ENCODE assay signal across 11 cellular contexts in genomic region chr14:105860615-105861580, GRCh38.
DNase-seq lines count a peak whose midpoint lies in the region; ATAC-seq, FAIRE-seq and TF ChIP-seq lines count a peak whose summit lies in the region.
"Had no signal": no experiment of that assay in that cellular context is flagged by ENCODE, and none has a peak within 500 bp of the region (broad histone marks: within the 10 kb centered on the region; RNA-seq: fewer than 3 reads in every experiment).

No MANE protein-coding gene starts in this region.

- 50% methylated on average over 10 of the region's 22 CpGs for WGBS in right lobe of liver (ENCODE audit: insufficient coverage, low coverage, low lambda C conversion rate, missing lambda C conversion rate)
- 54% methylated on average over 14 of the region's 22 CpGs for WGBS in HepG2 (ENCODE audit: low lambda C conversion rate)
- 84% methylated on average over 22 of the region's 22 CpGs for WGBS in aorta, 2 donors

- H3K4me2 ChIP-seq in HepG2 (ENCODE audit: low read depth, low read length): no peak overlapping the region

- H3K4me1 ChIP-seq in right lobe of liver (no peaks in the 10 kb centered on the region), HepG2 (ENCODE audit: insufficient read depth, low read length) (no peaks in the 10 kb centered on the region), aorta (ENCODE audit: control insufficient read depth in 1 of 2, insufficient read depth in 2 of 2, low read length in 2 of 2) (no peaks in the 10 kb centered on the region)

- H3K4me3 Mint-ChIP-seq in memory B cell: peak overlapping the region; percentile 90

- ATAC-seq in right lobe of liver (no peak), HepG2 (no peak), memory B cell (ENCODE audit: low read depth) (no peak), aorta (ENCODE audit: low FRiP score) (no peak)

- no peaks in the 10 kb centered on the region for H3K79me2 ChIP-seq in HepG2 (ENCODE audit: insufficient read depth, low read length)

- peaks cover 34% of the 10 kb centered on the region for H3K36me3 Mint-ChIP-seq in memory B cell

- H3K27ac ChIP-seq in right lobe of liver (no peak overlapping the region), HepG2 (ENCODE audit: extremely low read length, insufficient read depth, low read length) (no peak overlapping the region), aorta (ENCODE audit: low read depth in 1 of 2, low read length in 2 of 2) (no peak overlapping the region), caudate nucleus (ENCODE audit: low read depth, low read length) (no peak overlapping the region)

- no peaks in the 10 kb centered on the region for H3K9me3 Mint-ChIP-seq in memory B cell

- no peaks in the 10 kb centered on the region for H3K27me3 ChIP-seq in right lobe of liver
- peaks cover 11 to 38% of the 10 kb centered on the region in 2 experiments; a peak in 4 of 5 replicates for H3K27me3 ChIP-seq in HepG2 (ENCODE audit: control insufficient read depth in 1 of 2, insufficient read depth in 2 of 2, low read length in 2 of 2)
- no peaks in the 10 kb centered on the region for H3K27me3 ChIP-seq in aorta (ENCODE audit: control insufficient read depth in 1 of 2, insufficient read depth in 2 of 2, low read length in 1 of 2)

- H3K27me3 Mint-ChIP-seq in memory B cell: no peaks in the 10 kb centered on the region

- TF ChIP-seq CTCF in right lobe of liver (IDR thresholded peaks at IDR 0.05) (no peak), HepG2 (CRISPR knock-in tag; IDR thresholded peaks at IDR 0.05) (no peak)

- TF ChIP-seq EP300 in HepG2 (IDR thresholded peaks at IDR 0.05; ENCODE audit: low read depth in 2 of 2, low read length in 2 of 2) (no peak), HepG2 (CRISPR knock-in tag; IDR thresholded peaks at IDR 0.05; ENCODE audit: borderline replicate concordance) (no peak)

- in situ Hi-C loops in HepG2 (cut with HindIII; ENCODE audit: extremely low pct_ligation_motif_present, low pct_unique_long_range_greater_than_20kb): no loop called here

- intact Hi-C loops in right lobe of liver (cut with DNase I): no loop called here
- intact Hi-C loops in HepG2 (cut with micrococcal nuclease; ENCODE audit: unreplicated experiment): no loop called here
- intact Hi-C loops in aorta (cut with DNase I): no loop called here

- CTCF ChIA-PET in HepG2 (lab: Yijun Ruan, JAX; ENCODE audit: low intra/inter-chr PET ratio, low total read pairs): no interaction called here

- no peaks in the 10 kb centered on the region for H4K20me1 ChIP-seq in HepG2 (ENCODE audit: insufficient read depth, low read length)

- no peak overlapping the region for H3K4me3 ChIP-seq in right lobe of liver
- H3K4me3 ChIP-seq in HepG2 (replicated peaks in 1 of 3; ENCODE audit: insufficient read depth in 1 of 3, low read depth in 2 of 3, low read length in 3 of 3): no peak overlapping the region
- no peak overlapping the region for H3K4me3 ChIP-seq in aorta (ENCODE audit: low read length in 2 of 2)

- H3K27ac Mint-ChIP-seq in memory B cell: peak overlapping the region; percentile 95

- no peak for TF ChIP-seq RAD21 in HepG2 (CRISPR knock-in tag; IDR thresholded peaks at IDR 0.05)

- H3K4me1 Mint-ChIP-seq in memory B cell: peaks cover under 1% of the 10 kb centered on the region

- BruUV-seq in HepG2 (replicated peaks; lab: Mats Ljungman, UMichigan): no TSS peak

- no peak for FAIRE-seq in HepG2 (lab: Jason Lieb, UNC)

- H3K36me3 ChIP-seq in right lobe of liver (no peaks in the 10 kb centered on the region), HepG2 (replicated peaks in 1 of 2; ENCODE audit: control insufficient read depth in 1 of 2, insufficient read depth in 2 of 2, low read length in 2 of 2) (no peaks in the 10 kb centered on the region), aorta (ENCODE audit: control insufficient read depth in 1 of 2, insufficient read depth in 2 of 2, low read length in 1 of 2) (no peaks in the 10 kb centered on the region)

- TF ChIP-seq POLR2A in right lobe of liver (IDR thresholded peaks at IDR 0.05) (no peak), HepG2 (IDR thresholded peaks at IDR 0.05; ENCODE audit: insufficient read depth in 1 of 2, low read depth in 2 of 2, low read length in 2 of 2) (no peak)

- H3K9ac ChIP-seq in HepG2 (ENCODE audit: insufficient read depth, low read depth, low read length): no peak overlapping the region

- DNase-seq in right lobe of liver (peak in 2 of 3 donors; percentile 14 to 26), HepG2 (ENCODE audit: low spot score) (no peak), memory B cell (ENCODE audit: low spot score in 2 of 2) (peak in 1 of 2 donors; percentile 18), aorta (peak; percentile 30 to 50), globus pallidus (ENCODE audit: low spot score) (no peak), GF-D8 (lab: John Stamatoyannopoulos, UW) (no peak), caudate nucleus (lab: John Stamatoyannopoulos, UW) (no peak)
- peak; percentile 11 for DNase-seq in activated CD8-positive, alpha-beta memory T cell treated with anti-CD3 and anti-CD28 coated beads, Interleukin-2, amount 50 U/mL, for 4 hours
- DNase-seq: activated CD4-positive, alpha-beta T cell treated with anti-CD3 and anti-CD28 coated beads for 48 hours; H7; NCI-H1092 treated with DMSO at 0.1 percent for 48 hours had no signal

- H3K9me3 ChIP-seq in right lobe of liver (no peaks in the 10 kb centered on the region), HepG2 (ENCODE audit: low read length) (no peaks in the 10 kb centered on the region), aorta (ENCODE audit: control insufficient read depth, low read length) (no peaks in the 10 kb centered on the region)

- POLR2A ChIA-PET in HepG2 (lab: Yijun Ruan, JAX): no interaction called here

- H2AFZ ChIP-seq in HepG2 (ENCODE audit: low read length): no peak overlapping the region

TF ChIP-seq in HepG2, 621 proteins besides CTCF, POLR2A, EP300 and RAD21:
- TF ChIP-seq ARNT2 (CRISPR knock-in tag; IDR thresholded peaks at IDR 0.05; ENCODE audit: low read depth) (no peak), ZBTB37 (CRISPR knock-in tag; IDR thresholded peaks at IDR 0.05) (no peak), ZMAT3 (CRISPR knock-in tag; conservative IDR thresholded peaks at IDR 0.05) (no peak), ONECUT2 (CRISPR knock-in tag; IDR thresholded peaks at IDR 0.05) (no peak), ZBTB21 (CRISPR knock-in tag; IDR thresholded peaks at IDR 0.05) (no peak), ZFP36L1 (CRISPR knock-in tag; IDR thresholded peaks at IDR 0.05) (no peak), HOXA5 (CRISPR knock-in tag; IDR thresholded peaks at IDR 0.05) (no peak), KLF16 (CRISPR knock-in tag; IDR thresholded peaks at IDR 0.05) (no peak), MATR3 (CRISPR knock-in tag; IDR thresholded peaks at IDR 0.05) (no peak), MED8 (CRISPR knock-in tag; IDR thresholded peaks at IDR 0.05; ENCODE audit: insufficient replicate concordance) (no peak), ZBTB2 (CRISPR knock-in tag; IDR thresholded peaks at IDR 0.05; ENCODE audit: low read depth) (no peak), FIP1L1 (IDR thresholded peaks at IDR 0.05; ENCODE audit: borderline replicate concordance, insufficient read depth, low read depth, low read length) (no peak)
- TF ChIP-seq, protein P1, sequence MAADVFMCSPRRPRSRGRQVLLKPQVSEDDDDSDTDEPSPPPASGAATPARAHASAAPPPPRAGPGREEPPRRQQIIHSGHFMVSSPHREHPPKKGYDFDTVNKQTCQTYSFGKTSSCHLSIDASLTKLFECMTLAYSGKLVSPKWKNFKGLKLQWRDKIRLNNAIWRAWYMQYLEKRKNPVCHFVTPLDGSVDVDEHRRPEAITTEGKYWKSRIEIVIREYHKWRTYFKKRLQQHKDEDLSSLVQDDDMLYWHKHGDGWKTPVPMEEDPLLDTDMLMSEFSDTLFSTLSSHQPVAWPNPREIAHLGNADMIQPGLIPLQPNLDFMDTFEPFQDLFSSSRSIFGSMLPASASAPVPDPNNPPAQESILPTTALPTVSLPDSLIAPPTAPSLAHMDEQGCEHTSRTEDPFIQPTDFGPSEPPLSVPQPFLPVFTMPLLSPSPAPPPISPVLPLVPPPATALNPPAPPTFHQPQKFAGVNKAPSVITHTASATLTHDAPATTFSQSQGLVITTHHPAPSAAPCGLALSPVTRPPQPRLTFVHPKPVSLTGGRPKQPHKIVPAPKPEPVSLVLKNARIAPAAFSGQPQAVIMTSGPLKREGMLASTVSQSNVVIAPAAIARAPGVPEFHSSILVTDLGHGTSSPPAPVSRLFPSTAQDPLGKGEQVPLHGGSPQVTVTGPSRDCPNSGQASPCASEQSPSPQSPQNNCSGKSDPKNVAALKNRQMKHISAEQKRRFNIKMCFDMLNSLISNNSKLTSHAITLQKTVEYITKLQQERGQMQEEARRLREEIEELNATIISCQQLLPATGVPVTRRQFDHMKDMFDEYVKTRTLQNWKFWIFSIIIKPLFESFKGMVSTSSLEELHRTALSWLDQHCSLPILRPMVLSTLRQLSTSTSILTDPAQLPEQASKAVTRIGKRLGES (CRISPR knock-in tag; IDR thresholded peaks at IDR 0.05; ENCODE audit: borderline replicate concordance): no peak

Comparison
In these comparisons a context has a peak if more than half of its experiments do, and no peak if none do; other contexts are left out.
1. DNase-seq: peak in right lobe of liver (2 of 3), activated CD8-positive, alpha-beta memory T cell treated with anti-CD3 and anti-CD28 coated beads, Interleukin-2, amount 50 U/mL, for 4 hours (single experiment) and aorta (2 of 2); none in HepG2 (single experiment), globus pallidus (single experiment), GF-D8 (single experiment) and caudate nucleus (0 of 61).